ENCODE assay signal across 17 cellular contexts in the genomic region with DNA sequence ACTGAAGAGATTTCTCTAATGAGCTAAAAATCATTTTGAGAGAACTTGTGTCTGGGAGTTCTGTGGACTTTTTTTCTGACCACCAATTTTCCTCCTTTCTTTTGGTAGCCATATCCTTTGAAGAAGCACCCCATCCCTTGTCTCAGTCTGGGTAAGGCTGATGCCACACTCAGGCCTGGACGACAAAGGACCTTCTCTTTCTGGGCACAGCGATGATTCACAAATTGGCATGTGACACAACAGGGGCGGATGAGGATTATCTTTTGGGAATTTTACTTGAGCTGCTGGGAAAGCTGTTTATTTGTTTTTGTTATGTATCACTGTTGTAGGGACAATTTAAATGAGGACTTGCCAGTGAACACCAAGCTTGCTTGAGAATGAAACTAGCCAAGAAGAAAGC.
"Had no signal": no experiment of that assay in that cellular context is flagged by ENCODE, and none has a peak within 500 bp of the region (broad histone marks: within the 10 kb centered on the region; RNA-seq: fewer than 3 reads in every experiment).

No MANE protein-coding gene starts in this region.

- H3K79me2 ChIP-seq: hepatocyte had no signal

- H3K27me3 ChIP-seq: body of pancreas, cardiac muscle cell, hepatocyte, vagina had no signal

- H3K4me1 ChIP-seq: body of pancreas, vagina had no signal

- H3K27ac ChIP-seq: body of pancreas, cardiac muscle cell, hepatocyte, vagina had no signal

- H3K4me2 ChIP-seq: hepatocyte had no signal

- H3K4me3 ChIP-seq: body of pancreas, cardiac muscle cell, hepatocyte, vagina had no signal

- DNase-seq: activated CD4-positive, alpha-beta memory T cell treated with anti-CD3 and anti-CD28 coated beads for 36 hours; activated CD4-positive, alpha-beta T cell treated with anti-CD3 and anti-CD28 coated beads for 48 hours; activated effector memory CD4-positive, alpha-beta T cell treated with Interleukin-2 at 50 U/mL for 16 hours; activated naive CD4-positive, alpha-beta T cell treated with anti-CD3 and anti-CD28 coated beads, Interleukin-2, amount 10 ng/mL, durations not matched to agents 7 days and 5 days; activated T-cell treated with anti-CD3 and anti-CD28 coated beads, Interleukin-2, amount 50 U/mL, for 72 hours; body of pancreas; foreskin fibroblast; posterior cingulate gyrus; small intestine; stimulated activated CD4-positive, alpha-beta T cell treated with anti-CD3 and anti-CD28 coated beads, Interleukin-15, amount 100 ng/mL, for 24 hours; stimulated activated CD4-positive, alpha-beta T cell treated with anti-CD3 and anti-CD28 coated beads, Interleukin-2, amount 100 ng/mL, for 48 hours; stimulated activated CD8-positive, alpha-beta memory T cell treated with anti-CD3 and anti-CD28 coated beads, Interleukin-4, amount 100 ng/mL, for 48 hours; stimulated activated naive B cell treated with anti-CD40 and anti-IgM and Interleukin-4, amounts not matched to agents 10 μg/mL and 1 μg/mL and 100 μg/mL, for 72 hours; T-helper 17 cell had no signal

- H2AFZ ChIP-seq: hepatocyte had no signal

- H3K9me3 ChIP-seq: body of pancreas, vagina had no signal

- H3K36me3 ChIP-seq: cardiac muscle cell, vagina had no signal
